In the genomic region with DNA sequence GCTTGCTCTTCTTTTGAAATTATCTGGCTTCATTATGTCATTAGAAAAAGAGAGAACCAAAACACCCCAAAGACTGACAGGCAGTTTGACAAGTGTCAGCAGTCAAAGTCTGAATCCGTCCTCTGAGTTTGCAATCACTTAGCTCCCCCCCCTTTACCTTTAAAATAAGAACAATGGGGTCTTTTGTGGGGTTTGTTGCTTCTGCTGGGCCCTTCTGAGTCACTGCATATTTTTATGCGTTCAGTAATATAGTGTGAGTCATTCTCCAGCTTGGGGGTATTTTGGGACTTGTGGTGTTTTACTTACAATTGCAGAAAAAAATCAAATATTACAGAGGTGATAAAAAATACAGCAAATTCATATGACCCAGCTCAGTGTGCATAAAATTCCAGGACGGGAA, we compare ENCODE assay signal across 1 cellular context.
A peak's percentile ranks its signal among the peaks of the same experiment; 100 is the strongest.
TF ChIP-seq lines count a peak whose summit lies in the region.

No MANE protein-coding gene starts in this region.

TF ChIP-seq in GM12878, 131 proteins besides CTCF, POLR2A, EP300 and RAD21:
- TF ChIP-seq, protein P1, sequence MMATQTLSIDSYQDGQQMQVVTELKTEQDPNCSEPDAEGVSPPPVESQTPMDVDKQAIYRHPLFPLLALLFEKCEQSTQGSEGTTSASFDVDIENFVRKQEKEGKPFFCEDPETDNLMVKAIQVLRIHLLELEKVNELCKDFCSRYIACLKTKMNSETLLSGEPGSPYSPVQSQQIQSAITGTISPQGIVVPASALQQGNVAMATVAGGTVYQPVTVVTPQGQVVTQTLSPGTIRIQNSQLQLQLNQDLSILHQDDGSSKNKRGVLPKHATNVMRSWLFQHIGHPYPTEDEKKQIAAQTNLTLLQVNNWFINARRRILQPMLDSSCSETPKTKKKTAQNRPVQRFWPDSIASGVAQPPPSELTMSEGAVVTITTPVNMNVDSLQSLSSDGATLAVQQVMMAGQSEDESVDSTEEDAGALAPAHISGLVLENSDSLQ (IDR thresholded peaks at IDR 0.05), result peak; percentile 67; the same call in 1 of the 2 replicates
- TF ChIP-seq, protein P2, sequence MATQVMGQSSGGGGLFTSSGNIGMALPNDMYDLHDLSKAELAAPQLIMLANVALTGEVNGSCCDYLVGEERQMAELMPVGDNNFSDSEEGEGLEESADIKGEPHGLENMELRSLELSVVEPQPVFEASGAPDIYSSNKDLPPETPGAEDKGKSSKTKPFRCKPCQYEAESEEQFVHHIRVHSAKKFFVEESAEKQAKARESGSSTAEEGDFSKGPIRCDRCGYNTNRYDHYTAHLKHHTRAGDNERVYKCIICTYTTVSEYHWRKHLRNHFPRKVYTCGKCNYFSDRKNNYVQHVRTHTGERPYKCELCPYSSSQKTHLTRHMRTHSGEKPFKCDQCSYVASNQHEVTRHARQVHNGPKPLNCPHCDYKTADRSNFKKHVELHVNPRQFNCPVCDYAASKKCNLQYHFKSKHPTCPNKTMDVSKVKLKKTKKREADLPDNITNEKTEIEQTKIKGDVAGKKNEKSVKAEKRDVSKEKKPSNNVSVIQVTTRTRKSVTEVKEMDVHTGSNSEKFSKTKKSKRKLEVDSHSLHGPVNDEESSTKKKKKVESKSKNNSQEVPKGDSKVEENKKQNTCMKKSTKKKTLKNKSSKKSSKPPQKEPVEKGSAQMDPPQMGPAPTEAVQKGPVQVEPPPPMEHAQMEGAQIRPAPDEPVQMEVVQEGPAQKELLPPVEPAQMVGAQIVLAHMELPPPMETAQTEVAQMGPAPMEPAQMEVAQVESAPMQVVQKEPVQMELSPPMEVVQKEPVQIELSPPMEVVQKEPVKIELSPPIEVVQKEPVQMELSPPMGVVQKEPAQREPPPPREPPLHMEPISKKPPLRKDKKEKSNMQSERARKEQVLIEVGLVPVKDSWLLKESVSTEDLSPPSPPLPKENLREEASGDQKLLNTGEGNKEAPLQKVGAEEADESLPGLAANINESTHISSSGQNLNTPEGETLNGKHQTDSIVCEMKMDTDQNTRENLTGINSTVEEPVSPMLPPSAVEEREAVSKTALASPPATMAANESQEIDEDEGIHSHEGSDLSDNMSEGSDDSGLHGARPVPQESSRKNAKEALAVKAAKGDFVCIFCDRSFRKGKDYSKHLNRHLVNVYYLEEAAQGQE (IDR thresholded peaks at IDR 0.05; ENCODE audit: low read depth, low read length), result no peak
- peak; percentile 59 for TF ChIP-seq JUNB (IDR thresholded peaks at IDR 0.05)
